11 cellular contexts compared by ENCODE assay signal in genomic region chr1:9066945-9067807, GRCh38. TPM values are rescaled to one million over a fixed set of nuclear protein-coding genes. Genes with fewer than 3 reads are reported as not detected.
DNase-seq lines count a peak whose midpoint lies in the region; ATAC-seq, FAIRE-seq and TF ChIP-seq lines count a peak whose summit lies in the region.
"Had no signal": no experiment of that assay in that cellular context is flagged by ENCODE, and none has a peak within 500 bp of the region (broad histone marks: within the 10 kb centered on the region; RNA-seq: fewer than 3 reads in every experiment).

No MANE protein-coding gene starts in this region.

- H3K9ac ChIP-seq in K562 (ENCODE audit: insufficient read depth in 1 of 2, low read depth in 2 of 2, low read length in 2 of 2) = peak overlapping the region in 1 of 2 experiments; percentile 60; a peak in 1 of 4 replicates

- intact Hi-C loops in K562 (cut with micrococcal nuclease) = no loop called here

- DNase-seq in HT1080 (ENCODE audit: low read depth) = peak; percentile 13
- DNase-seq in K562 (ENCODE audit: extremely low read depth in 1 of 4, low spot score in 3 of 4) = peak in 2 of 4 experiments; percentile 30 to 40
- DNase-seq in kidney epithelial cell (ENCODE audit: low read depth) = peak; percentile 56
- peak; percentile 54 to 58 for DNase-seq in tibial nerve (ENCODE audit: low spot score in 2 of 2)
- no peak for DNase-seq in putamen (ENCODE audit: low spot score)
- DNase-seq in activated CD4-positive, alpha-beta T cell treated with anti-CD3 and anti-CD28 coated beads for 4 hours = no peak
- no peak for DNase-seq in NCI-H82 treated with DMSO at 0.1 percent for 48 hours (lab: John Stamatoyannopoulos, UW; ENCODE audit: unreplicated experiment)
- DNase-seq: activated gamma-delta T cell treated with Interleukin-2 at 50 U/mL for 16 hours, NCI-H526 treated with DMSO at 0.1 percent for 48 hours had no signal

- H3K27me3 ChIP-seq in K562 (ENCODE audit: control insufficient read depth in 2 of 2, insufficient read depth in 2 of 2, low read length in 2 of 2) (peaks cover 21 to 68% of the 10 kb centered on the region in 2 experiments), kidney epithelial cell (ENCODE audit: control insufficient read depth, insufficient read depth, low read length) (no peaks in the 10 kb centered on the region), tibial nerve (no peaks in the 10 kb centered on the region)
- H3K27me3 ChIP-seq: tibial artery had no signal

- H2AFZ ChIP-seq in K562 (ENCODE audit: low read depth, low read length) = peak overlapping the region; percentile 27; the same call in 1 of the 2 replicates

- POLR2A ChIA-PET in K562 (lab: Yijun Ruan, JAX) = interaction anchor here (1.9 kb wide), 1 partner anchor 8 kb away, joined by 8 read pairs; no protein-coding TSS in a partner anchor

- no peaks in the 10 kb centered on the region for H4K20me1 ChIP-seq in K562 (replicated peaks; ENCODE audit: control insufficient read depth, insufficient read depth, low read length)

- FAIRE-seq in K562 (lab: Jason Lieb, UNC) = no peak

- H3K27ac ChIP-seq in K562 (ENCODE audit: extremely low read depth, low read depth, low read length) (no peak overlapping the region), tibial nerve (peak overlapping the region in 2 of 4 donors; percentile 61)
- H3K27ac ChIP-seq: tibial artery had no signal

- H3K36me3 ChIP-seq in K562 (ENCODE audit: control insufficient read depth, insufficient read depth, low read length) (no peaks in the 10 kb centered on the region), kidney epithelial cell (ENCODE audit: control insufficient read depth, insufficient read depth, low read length) (no peaks in the 10 kb centered on the region), tibial nerve (no peaks in the 10 kb centered on the region)
- H3K36me3 ChIP-seq: tibial artery had no signal

- H3K79me2 ChIP-seq in K562 (ENCODE audit: control insufficient read depth, insufficient read depth, low read length) = no peaks in the 10 kb centered on the region

- in situ Hi-C loops in K562 (cut with MboI) = no loop called here

- ATAC-seq in K562 = peak; percentile 43; the same call in 2 of the 3 replicates
- no peak for ATAC-seq in HG03469 (IDR thresholded peaks at IDR 0.05; ENCODE audit: unreplicated experiment)

- H3K9me3 ChIP-seq in K562 (replicated peaks; ENCODE audit: control insufficient read depth, insufficient read depth, low read depth, low read length) (no peaks in the 10 kb centered on the region), tibial nerve (no peaks in the 10 kb centered on the region)
- H3K9me3 ChIP-seq: tibial artery had no signal

- 11% methylated on average over 24 of the region's 24 CpGs for WGBS in K562 (ENCODE audit: insufficient coverage, low coverage, missing lambda C conversion rate)
- 67% methylated on average over 24 of the region's 24 CpGs for WGBS in tibial nerve, 2 donors

- TF ChIP-seq EP300 in K562 (IDR thresholded peaks at IDR 0.05; ENCODE audit: low read length) (no peak), tibial nerve (IDR thresholded peaks at IDR 0.05) (peak; percentile 50 to 78)

- H3K4me1 ChIP-seq in K562 (replicated peaks in 1 of 2; ENCODE audit: control insufficient read depth in 2 of 2, insufficient read depth in 2 of 2, low read length in 2 of 2) (peaks cover 0 to 14% of the 10 kb centered on the region in 2 experiments; a peak in 4 of 5 replicates), tibial nerve (peaks cover 0 to 46% (median 15%) of the 10 kb centered on the region in 4 donors)

- H3K9me1 ChIP-seq in K562 (ENCODE audit: control insufficient read depth, insufficient read depth, low read length) = no peaks in the 10 kb centered on the region

- peak in 2 of 3 experiments; percentile 14 to 17; a peak in 1 of 6 replicates for TF ChIP-seq CTCF in K562 (IDR thresholded peaks at IDR 0.05 in 2 of 3, conservative IDR thresholded peaks at IDR 0.05 in 1 of 3; ENCODE audit: insufficient read depth in 2 of 3, low read depth in 1 of 3, low read length in 3 of 3)
- no peak for TF ChIP-seq CTCF in kidney epithelial cell (IDR thresholded peaks at IDR 0.05; ENCODE audit: insufficient read depth, low read length, poor library complexity, severe bottlenecking)
- TF ChIP-seq CTCF in tibial nerve (IDR thresholded peaks at IDR 0.05) = peak in 1 of 5 experiments; percentile 16

- no peak overlapping the region for H3K4me2 ChIP-seq in K562 (ENCODE audit: insufficient read depth, low read length)

- BruUV-seq in K562 (replicated peaks; lab: Mats Ljungman, UMichigan) = no TSS peak

- no peak overlapping the region for H3K4me3 ChIP-seq in K562
- H3K4me3 ChIP-seq in kidney epithelial cell (ENCODE audit: low read depth, low read length) = no peak overlapping the region
- H3K4me3 ChIP-seq in tibial nerve = no peak overlapping the region
- H3K4me3 ChIP-seq: tibial artery had no signal

- CTCF ChIA-PET in K562 (lab: Yijun Ruan, JAX; ENCODE audit: low intra/inter-chr PET ratio) = interaction anchor here (0.6 kb wide), 1 partner anchor 1484 kb away, joined by 6 read pairs; no protein-coding TSS in a partner anchor

- no peak for TF ChIP-seq RAD21 in K562 (CRISPR knock-in tag; conservative IDR thresholded peaks at IDR 0.05 in 1 of 2, IDR thresholded peaks at IDR 0.05 in 1 of 2)

- TF ChIP-seq POLR2A in K562 (conservative IDR thresholded peaks at IDR 0.05) (no peak), tibial nerve (IDR thresholded peaks at IDR 0.05) (no peak)

TF ChIP-seq in K562, 482 proteins besides CTCF, POLR2A, EP300 and RAD21 (continues in another document):
- no peak for TF ChIP-seq NFIC (IDR thresholded peaks at IDR 0.05)
- TF ChIP-seq CHD4 (IDR thresholded peaks at IDR 0.05; ENCODE audit: insufficient read depth, insufficient replicate concordance, low read depth, low read length, poor library complexity, severe bottlenecking) = no peak
- no peak for TF ChIP-seq NCOR1 (IDR thresholded peaks at IDR 0.05)
- peak; percentile 36; the same call in 1 of the 2 replicates for TF ChIP-seq JUND (IDR thresholded peaks at IDR 0.05; ENCODE audit: borderline replicate concordance, low read depth, low read length)
- TF ChIP-seq JUND (tag; IDR thresholded peaks at IDR 0.05; ENCODE audit: borderline replicate concordance, low read depth, low read length) = peak; percentile 39; the same call in 1 of the 3 replicates
- no peak for TF ChIP-seq ZNF263 (CRISPR knock-in tag; IDR thresholded peaks at IDR 0.05; ENCODE audit: borderline replicate concordance)
- no peak for TF ChIP-seq ZNF57 (CRISPR knock-in tag; IDR thresholded peaks at IDR 0.05)
- no peak for TF ChIP-seq ZNF134 (CRISPR knock-in tag; conservative IDR thresholded peaks at IDR 0.05)
- peak; percentile 76 for TF ChIP-seq CEBPB (tag; IDR thresholded peaks at IDR 0.05)

RNA-seq across cellular contexts. Expression of gene SLC2A5, which starts 2.3 kb away (rescaled TPM):
- total RNA-seq in HT1080 (2014; rRNA removed; shearing (Covaris generic)) = not detected in 2 replicates
- not detected in 2 replicates for polyA plus RNA-seq in HT1080 (2015; cell fraction: cytosol; rRNA removed)
- not detected in 2 replicates for polyA plus RNA-seq in HT1080 (2015; cell fraction: nucleus; rRNA removed)
- total RNA-seq in K562 (2011; cell fraction: chromatin; rRNA removed; ENCODE audit: low replicate concordance) = not detected in 2 replicates
- total RNA-seq in K562 (2011; cell fraction: nucleolus; rRNA removed) = not detected in 2 replicates
- not detected in 2 replicates for total RNA-seq in K562 (2011; cell fraction: nucleoplasm; rRNA removed)
- total RNA-seq in K562 (2014; rRNA removed) (not detected in 2 replicates), K562 (2014; rRNA removed; fragmentation: Illumina TruSeq; extraction: Trizol) (not detected in 2 replicates), K562 (2015; rRNA removed; fragmentation: Illumina TruSeq; extraction: Trizol) (not detected in 2 replicates), K562 (2021) (0.04 TPM in 1 of 2 replicates, not detected in the other), kidney epithelial cell (0.07 TPM in 1 of 2 replicates, not detected in the other), tibial nerve (10 to 100 TPM in 1 of 4 donors, 1 to 10 TPM in 3; 1.9 to 15.7 (median 5.2) TPM)
- polyA plus RNA-seq in K562 (2011; rRNA removed) (0.08 TPM in 1 of 2 replicates, not detected in the other), K562 (2014; fragmentation: Illumina TruSeq; extraction: Trizol) (not detected in 2 replicates), K562 (2014; fragmentation: Nextera tagmentation; extraction: Ambion mirVana) (not detected), K562 (2014; rRNA removed) (not detected in 2 replicates)
- 0.04 TPM in 1 of 2 replicates, not detected in the other for polyA plus RNA-seq in K562 (2011; cell fraction: cytosol; rRNA removed)
- polyA plus RNA-seq in K562 (2011; cell fraction: nucleus; rRNA removed) = 0.54 TPM in 1 of 2 replicates, not detected in the other
- polyA plus RNA-seq in K562 (2012) = 0.03 and 0.06 TPM in 2 replicates
- not detected in 2 replicates for polyA minus RNA-seq in K562 (2011; rRNA and poly(A)+ RNA removed)
- not detected in 2 replicates for polyA minus RNA-seq in K562 (2011; cell fraction: cytosol; rRNA and poly(A)+ RNA removed)
- polyA minus RNA-seq in K562 (2011; cell fraction: nucleus; rRNA and poly(A)+ RNA removed) = not detected in 2 replicates

RNA-seq across cellular contexts. Expression of gene SLC2A7, which starts 41.0 kb away (rescaled TPM):
- not detected in 2 replicates for total RNA-seq in HT1080 (2014; rRNA removed; shearing (Covaris generic))
- polyA plus RNA-seq in HT1080 (2015; cell fraction: cytosol; rRNA removed) = not detected in 2 replicates
- polyA plus RNA-seq in HT1080 (2015; cell fraction: nucleus; rRNA removed) = not detected in 2 replicates
- not detected in 2 replicates for total RNA-seq in K562 (2011; cell fraction: chromatin; rRNA removed; ENCODE audit: low replicate concordance)
- not detected in 2 replicates for total RNA-seq in K562 (2011; cell fraction: nucleolus; rRNA removed)
- total RNA-seq in K562 (2011; cell fraction: nucleoplasm; rRNA removed) = not detected in 2 replicates
- total RNA-seq in K562 (2014; rRNA removed) (not detected in 2 replicates), K562 (2014; rRNA removed; fragmentation: Illumina TruSeq; extraction: Trizol) (not detected in 2 replicates), K562 (2015; rRNA removed; fragmentation: Illumina TruSeq; extraction: Trizol) (not detected in 2 replicates), K562 (2021) (not detected in 2 replicates), kidney epithelial cell (not detected in 2 replicates), tibial nerve (not detected)
- polyA plus RNA-seq in K562 (2011; rRNA removed) (not detected in 2 replicates), K562 (2014; fragmentation: Illumina TruSeq; extraction: Trizol) (not detected in 2 replicates), K562 (2014; fragmentation: Nextera tagmentation; extraction: Ambion mirVana) (not detected), K562 (2014; rRNA removed) (not detected in 2 replicates)
- not detected in 2 replicates for polyA plus RNA-seq in K562 (2011; cell fraction: cytosol; rRNA removed)
- not detected in 2 replicates for polyA plus RNA-seq in K562 (2011; cell fraction: nucleus; rRNA removed)
- not detected in 2 replicates for polyA plus RNA-seq in K562 (2012)
- not detected in 2 replicates for polyA minus RNA-seq in K562 (2011; rRNA and poly(A)+ RNA removed)
- not detected in 2 replicates for polyA minus RNA-seq in K562 (2011; cell fraction: cytosol; rRNA and poly(A)+ RNA removed)
- not detected in 2 replicates for polyA minus RNA-seq in K562 (2011; cell fraction: nucleus; rRNA and poly(A)+ RNA removed)

Comparison
In these comparisons a context has a peak if more than half of its experiments do, and no peak if none do; other contexts are left out.
1. DNase-seq: peak in HT1080 (single experiment), kidney epithelial cell (single experiment) and tibial nerve (2 of 2); none in putamen (single experiment), activated CD4-positive, alpha-beta T cell treated with anti-CD3 and anti-CD28 coated beads for 4 hours (0 of 2) and NCI-H82 treated with DMSO at 0.1 percent for 48 hours (single experiment).